Comparison of ENCODE assay signal across 16 cellular contexts in genomic region chr7:96697822-96698221, GRCh38. TPM values are rescaled to one million over a fixed set of nuclear protein-coding genes. Genes with fewer than 3 reads are reported as not detected.
DNase-seq lines count a peak whose midpoint lies in the region; ATAC-seq and TF ChIP-seq lines count a peak whose summit lies in the region.
"Had no signal": no experiment of that assay in that cellular context is flagged by ENCODE, and none has a peak within 500 bp of the region (broad histone marks: within the 10 kb centered on the region; RNA-seq: fewer than 3 reads in every experiment).

No MANE protein-coding gene starts in this region.

- in situ Hi-C loops in astrocyte of the spinal cord (cut with HindIII; ENCODE audit: low sequenced_read_pairs) = no loop called here

- POLR2A ChIA-PET in activated CD4-positive, alpha-beta memory T cell treated with anti-CD3 and anti-CD28 coated beads for 36 hours (lab: Charles Lee) = no interaction called here

- H3K27me3 ChIP-seq in MG63 = no peaks in the 10 kb centered on the region
- H3K27me3 ChIP-seq: BLaER1 treated with 17β-estradiol and CSF1 and Interleukin-3, amounts not matched to agents 10 nM and 100 nM had no signal

- H3K4me3 ChIP-seq in astrocyte of the spinal cord (ENCODE audit: low read depth, low read length) (no peak overlapping the region), MG63 (no peak overlapping the region)
- H3K4me3 ChIP-seq: BLaER1 treated with 17β-estradiol and CSF1 and Interleukin-3, amounts not matched to agents 10 nM and 100 nM; GM12878; K562 had no signal

- no peak for ATAC-seq in GM19452 (IDR thresholded peaks at IDR 0.05; ENCODE audit: unreplicated experiment)
- ATAC-seq: GM12878, K562 had no signal

- H3K27me3 Mint-ChIP-seq in activated CD4-positive, alpha-beta memory T cell treated with anti-CD3 and anti-CD28 coated beads for 36 hours = no peaks in the 10 kb centered on the region
- H3K27me3 Mint-ChIP-seq: CD4-positive, CD25-positive, alpha-beta regulatory T cell had no signal

- H3K9me3 Mint-ChIP-seq in activated CD4-positive, alpha-beta memory T cell treated with anti-CD3 and anti-CD28 coated beads for 36 hours = no peaks in the 10 kb centered on the region
- H3K9me3 Mint-ChIP-seq: CD4-positive, CD25-positive, alpha-beta regulatory T cell; H9; HFFc6 had no signal

- H3K4me3 Mint-ChIP-seq in activated CD4-positive, alpha-beta memory T cell treated with anti-CD3 and anti-CD28 coated beads for 36 hours = no peak overlapping the region
- H3K4me3 Mint-ChIP-seq: CD4-positive, CD25-positive, alpha-beta regulatory T cell; H9; HFFc6 had no signal

- H3K27ac Mint-ChIP-seq in activated CD4-positive, alpha-beta memory T cell treated with anti-CD3 and anti-CD28 coated beads for 36 hours = no peak overlapping the region
- H3K27ac Mint-ChIP-seq: HFFc6 had no signal

- peaks cover 3% of the 10 kb centered on the region; the same call in 1 of the 2 replicates for H3K36me3 ChIP-seq in MG63

- no peaks in the 10 kb centered on the region for H3K9me3 ChIP-seq in MG63

- TF ChIP-seq CTCF in astrocyte of the spinal cord (IDR thresholded peaks at IDR 0.05; ENCODE audit: low read depth, low read length) = no peak

- H3K4me1 Mint-ChIP-seq in activated CD4-positive, alpha-beta memory T cell treated with anti-CD3 and anti-CD28 coated beads for 36 hours (ENCODE audit: low read depth) = peaks cover 55% of the 10 kb centered on the region

- peaks cover 11% of the 10 kb centered on the region for H3K36me3 Mint-ChIP-seq in activated CD4-positive, alpha-beta memory T cell treated with anti-CD3 and anti-CD28 coated beads for 36 hours

- CTCF ChIA-PET in activated CD4-positive, alpha-beta memory T cell treated with anti-CD3 and anti-CD28 coated beads for 36 hours (lab: Charles Lee) = no interaction called here

- intact Hi-C loops in activated CD4-positive, alpha-beta memory T cell treated with anti-CD3 and anti-CD28 coated beads for 36 hours (cut with micrococcal nuclease) = no loop called here

- DNase-seq in NCI-H1092 treated with DMSO at 0.1 percent for 48 hours (lab: John Stamatoyannopoulos, UW) (peak; percentile 12), NCI-H1092 (lab: John Stamatoyannopoulos, UW) (no peak), astrocyte of the spinal cord (ENCODE audit: low read depth, low spot score) (peak; percentile 13), fibroblast of peridontal ligament (ENCODE audit: extremely low read depth) (peak; percentile 16), MG63 (no peak), islet precursor cell (no peak)
- DNase-seq in activated CD4-positive, alpha-beta memory T cell treated with anti-CD3 and anti-CD28 coated beads for 36 hours = no peak
- DNase-seq: CD4-positive, CD25-positive, alpha-beta regulatory T cell; DMS79; GOT3; H9; HFFc6 had no signal

RNA-seq across cellular contexts. Expression of gene SEM1, which starts 11.8 kb away (rescaled TPM):
- 10 to 100 TPM; 41.6 to 42.4 TPM for total RNA-seq in activated CD4-positive, alpha-beta memory T cell treated with anti-CD3 and anti-CD28 coated beads for 36 hours
- 15.8 and 33.8 TPM in 2 replicates for total RNA-seq in MG63 (2014; rRNA removed; shearing (Covaris generic); ENCODE audit: low replicate concordance)

Comparison
In these comparisons a context has a peak if more than half of its experiments do, and no peak if none do; other contexts are left out.
1. DNase-seq: peak in NCI-H1092 treated with DMSO at 0.1 percent for 48 hours (single experiment), astrocyte of the spinal cord (single experiment) and fibroblast of peridontal ligament (single experiment); none in NCI-H1092 (single experiment), activated CD4-positive, alpha-beta memory T cell treated with anti-CD3 and anti-CD28 coated beads for 36 hours (single experiment), MG63 (single experiment) and islet precursor cell (single experiment).